In genomic region chr17:78323821-78324390, GRCh38 we compare ENCODE assay signal across 9 cellular contexts. TPM values are rescaled to one million over a fixed set of nuclear protein-coding genes. Genes with fewer than 3 reads are reported as not detected.
DNase-seq lines count a peak whose midpoint lies in the region; TF ChIP-seq lines count a peak whose summit lies in the region.
"Had no signal": no experiment of that assay in that cellular context is flagged by ENCODE, and none has a peak within 500 bp of the region (broad histone marks: within the 10 kb centered on the region; RNA-seq: fewer than 3 reads in every experiment).

No MANE protein-coding gene starts in this region.

- H3K36me3 ChIP-seq in HUES6 (ENCODE audit: control insufficient read depth, insufficient read depth, low read length) (no peaks in the 10 kb centered on the region), neural progenitor cell (no peaks in the 10 kb centered on the region)

- H3K27ac ChIP-seq in AG04450 (ENCODE audit: low read depth, low read length), result peak overlapping the region; percentile 83
- no peak overlapping the region for H3K27ac ChIP-seq in HUES6 (ENCODE audit: low read depth, low read length)
- H3K27ac ChIP-seq in neural progenitor cell, result no peak overlapping the region

- H3K9me3 ChIP-seq in AG04450 (ENCODE audit: control insufficient read depth, insufficient read depth, low read length), result no peaks in the 10 kb centered on the region
- H3K9me3 ChIP-seq in HUES6 (ENCODE audit: control insufficient read depth, insufficient read depth, low read depth, low read length), result no peaks in the 10 kb centered on the region
- H3K9me3 ChIP-seq in neural progenitor cell (ENCODE audit: low read depth), result no peaks in the 10 kb centered on the region

- H3K4me1 ChIP-seq in HUES6 (ENCODE audit: control insufficient read depth, insufficient read depth, low read length) (peaks cover 37% of the 10 kb centered on the region), neural progenitor cell (peaks cover 25% of the 10 kb centered on the region)

- H3K4me2 ChIP-seq in neural progenitor cell, result peak overlapping the region; percentile 29

- CTCF ChIA-PET in AG04450 (lab: Charles Lee), result interaction anchor here (0.5 to 1.7 kb wide), 2 partner anchors 34 to 37 kb away, joined by 3 to 4 read pairs; no protein-coding TSS in a partner anchor

- H3K4me3 ChIP-seq in AG04450 (ENCODE audit: low read depth, low read length) (no peak overlapping the region; the same call in 1 of the 2 replicates), HUES6 (ENCODE audit: low read depth, low read length) (no peak overlapping the region), neural progenitor cell (no peak overlapping the region)

- H3K27me3 Mint-ChIP-seq in dendritic cell treated with granulocyte-macrophage colony-stimulating factor and Interleukin-4, amounts not matched to agents 40 ng/mL and 50 ng/mL, for 4 days, result no peaks in the 10 kb centered on the region
- H3K27me3 Mint-ChIP-seq in neural progenitor cell (ENCODE audit: insufficient read depth, low read depth), result peaks cover 10% of the 10 kb centered on the region

- no peaks in the 10 kb centered on the region for H3K9me3 Mint-ChIP-seq in dendritic cell treated with granulocyte-macrophage colony-stimulating factor and Interleukin-4, amounts not matched to agents 40 ng/mL and 50 ng/mL, for 4 days
- H3K9me3 Mint-ChIP-seq in neural progenitor cell, result no peaks in the 10 kb centered on the region

- intact Hi-C loops in dendritic cell treated with granulocyte-macrophage colony-stimulating factor and Interleukin-4, amounts not matched to agents 40 ng/mL and 50 ng/mL, for 4 days (cut with micrococcal nuclease), result loop anchor here (1.0 to 2.0 kb wide), 2 partner anchors 13 to 37 kb away; partner anchors contain the start of gene SOCS3

- H3K79me2 ChIP-seq in neural progenitor cell (ENCODE audit: low read depth), result no peaks in the 10 kb centered on the region

- POLR2A ChIA-PET in AG04450 (lab: Yijun Ruan, JAX), result interaction anchor here (1.4 to 1.5 kb wide), 3 partner anchors 8 to 18 kb away, joined by 5 to 8 read pairs (median 5); no protein-coding TSS in a partner anchor

- peaks cover 15% of the 10 kb centered on the region for H3F3A ChIP-seq in neural progenitor cell (ENCODE audit: low read depth)

- no peak overlapping the region for H2AFZ ChIP-seq in neural progenitor cell (replicated peaks)

- peak overlapping the region; percentile 92 for H3K27ac Mint-ChIP-seq in dendritic cell treated with granulocyte-macrophage colony-stimulating factor and Interleukin-4, amounts not matched to agents 40 ng/mL and 50 ng/mL, for 4 days
- peak overlapping the region; percentile 98 for H3K27ac Mint-ChIP-seq in neural progenitor cell

- H4K20me1 ChIP-seq in neural progenitor cell (ENCODE audit: low read depth), result no peaks in the 10 kb centered on the region

- peak overlapping the region; percentile 19 for H3K9ac ChIP-seq in HUES6 (ENCODE audit: low read length)
- no peak overlapping the region for H3K9ac ChIP-seq in neural progenitor cell

- no peak for TF ChIP-seq CTCF in AG04450 (IDR thresholded peaks at IDR 0.05; ENCODE audit: low read depth, low read length)
- no peak for TF ChIP-seq CTCF in neural progenitor cell (IDR thresholded peaks at IDR 0.05)

- DNase-seq in AG04450 (ENCODE audit: low read depth, low spot score) (no peak), neural progenitor cell (ENCODE audit: low spot score) (no peak), mesenteric fat pad (ENCODE audit: low spot score) (no peak), dedifferentiated amniotic fluid mesenchymal stem cell (ENCODE audit: extremely low spot score) (no peak), NCI-H2171 treated with DMSO at 0.1 percent for 48 hours (lab: John Stamatoyannopoulos, UW) (no peak)
- DNase-seq in stimulated activated CD4-positive, alpha-beta T cell treated with anti-CD3 and anti-CD28 coated beads, Interleukin-4, amount 100 ng/mL, for 1 hour, result no peak
- DNase-seq: activated effector memory CD4-positive, alpha-beta T cell treated with Interleukin-2 at 50 U/mL for 16 hours had no signal

- no peaks in the 10 kb centered on the region for H3K27me3 ChIP-seq in AG04450 (ENCODE audit: control insufficient read depth, insufficient read depth, low read length)
- H3K27me3 ChIP-seq in HUES6 (ENCODE audit: control insufficient read depth, insufficient read depth, low read length), result no peaks in the 10 kb centered on the region
- no peaks in the 10 kb centered on the region for H3K27me3 ChIP-seq in neural progenitor cell

- H3K36me3 Mint-ChIP-seq in dendritic cell treated with granulocyte-macrophage colony-stimulating factor and Interleukin-4, amounts not matched to agents 40 ng/mL and 50 ng/mL, for 4 days (ENCODE audit: low read depth), result no peaks in the 10 kb centered on the region
- no peaks in the 10 kb centered on the region for H3K36me3 Mint-ChIP-seq in neural progenitor cell

- H3K4me3 Mint-ChIP-seq in dendritic cell treated with granulocyte-macrophage colony-stimulating factor and Interleukin-4, amounts not matched to agents 40 ng/mL and 50 ng/mL, for 4 days, result peak overlapping the region; percentile 69
- H3K4me3 Mint-ChIP-seq in neural progenitor cell, result peak overlapping the region; percentile 75

- peaks cover 59% of the 10 kb centered on the region for H3K4me1 Mint-ChIP-seq in dendritic cell treated with granulocyte-macrophage colony-stimulating factor and Interleukin-4, amounts not matched to agents 40 ng/mL and 50 ng/mL, for 4 days (ENCODE audit: low read depth)
- H3K4me1 Mint-ChIP-seq in neural progenitor cell, result peaks cover 42% of the 10 kb centered on the region

RNA-seq across cellular contexts. Expression of gene SOCS3, which starts 36.0 kb away (rescaled TPM):
- 15.3 and 21.0 TPM in 2 replicates for polyA plus RNA-seq in AG04450 (2011; rRNA removed)
- 40.1 and 42.9 TPM in 2 replicates for polyA minus RNA-seq in AG04450 (2011; rRNA and poly(A)+ RNA removed)
- total RNA-seq in neural progenitor cell (ENCODE audit: low replicate concordance) (7.5 and 16.7 TPM in 2 replicates), mesenteric fat pad (491 TPM)

RNA-seq across cellular contexts. Expression of gene PGS1, which starts 54.5 kb away (rescaled TPM):
- 31.0 and 31.7 TPM in 2 replicates for polyA plus RNA-seq in AG04450 (2011; rRNA removed)
- 32.8 and 40.5 TPM in 2 replicates for polyA minus RNA-seq in AG04450 (2011; rRNA and poly(A)+ RNA removed)
- total RNA-seq in neural progenitor cell (ENCODE audit: low replicate concordance) (45.2 and 65.7 TPM in 2 replicates), mesenteric fat pad (64.0 TPM)

Comparison
In these comparisons a context has a peak if more than half of its experiments do, and no peak if none do; other contexts are left out.
1. RNA of gene SOCS3, which starts 36.0 kb away (total RNA-seq): 491 TPM in mesenteric fat pad (single experiment); 7.5 to 16.7 TPM in neural progenitor cell; every median in the first group is over 10 times any median in the second.